26 cellular contexts compared by ENCODE assay signal in the genomic region with DNA sequence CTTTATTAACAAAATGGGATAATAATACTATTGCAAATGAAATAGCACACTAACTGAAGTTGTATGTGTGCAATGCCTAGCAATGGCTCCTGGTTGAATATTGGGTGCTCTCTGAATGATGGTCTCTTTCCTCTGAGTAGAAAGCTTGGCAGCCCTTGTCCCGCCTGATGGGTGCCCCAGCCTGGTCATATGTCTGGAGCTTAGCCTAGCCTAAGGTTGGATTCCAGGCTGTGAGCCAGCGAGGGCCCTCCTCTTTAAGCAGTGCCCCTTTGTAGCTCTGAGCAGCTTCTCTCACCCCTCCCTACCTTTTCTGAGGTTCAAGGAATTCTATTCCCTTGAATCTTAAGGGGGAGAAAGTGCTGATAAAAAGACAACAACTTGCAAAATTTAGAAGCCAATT.
"Had no signal": no experiment of that assay in that cellular context is flagged by ENCODE, and none has a peak within 500 bp of the region (broad histone marks: within the 10 kb centered on the region; RNA-seq: fewer than 3 reads in every experiment).

No MANE protein-coding gene starts in this region.

- H3K27me3 Mint-ChIP-seq: stimulated activated naive B cell treated with anti-CD40 and anti-IgM and Interleukin-4, amounts not matched to agents 10 μg/mL and 1 μg/mL and 100 μg/mL, for 72 hours had no signal

- H3K4me1 Mint-ChIP-seq: stimulated activated effector memory CD8-positive, alpha-beta T cell treated with anti-CD3 and anti-CD28 coated beads, Interleukin-12 subunit alpha, Interleukin-12 subunit beta, amount 100 ng/mL, for 72 hours; stimulated activated memory B cell treated with anti-CD40 and anti-IgM and Interleukin-4, amounts not matched to agents 10 μg/mL and 1 μg/mL and 100 μg/mL, for 72 hours; stimulated activated naive B cell treated with anti-CD40 and anti-IgM and Interleukin-4, amounts not matched to agents 10 μg/mL and 1 μg/mL and 100 μg/mL, for 72 hours; stimulated activated naive CD8-positive, alpha-beta T cell treated with anti-CD3 and anti-CD28 coated beads, Interleukin-15, amount 100 ng/mL, for 72 hours had no signal

- H3K4me3 Mint-ChIP-seq: stimulated activated effector memory CD8-positive, alpha-beta T cell treated with anti-CD3 and anti-CD28 coated beads, Interleukin-12 subunit alpha, Interleukin-12 subunit beta, amount 100 ng/mL, for 72 hours; stimulated activated memory B cell treated with anti-CD40 and anti-IgM and Interleukin-4, amounts not matched to agents 10 μg/mL and 1 μg/mL and 100 μg/mL, for 72 hours; stimulated activated naive B cell treated with anti-CD40 and anti-IgM and Interleukin-4, amounts not matched to agents 10 μg/mL and 1 μg/mL and 100 μg/mL, for 72 hours; stimulated activated naive CD8-positive, alpha-beta T cell treated with anti-CD3 and anti-CD28 coated beads, Interleukin-15, amount 100 ng/mL, for 72 hours; stimulated activated naive CD8-positive, alpha-beta T cell treated with anti-CD3 and anti-CD28 coated beads, Interleukin-15, Interleukin-2, amounts not matched to agents 100 ng/mL and 50 ng/mL, for 24 hours had no signal

- H3K27ac ChIP-seq: stomach, suprapubic skin, testis, thoracic aorta, thyroid gland, tibial artery, tibial nerve, transverse colon, upper lobe of left lung, upper lobe of right lung, uterus, vagina had no signal

- H3K36me3 Mint-ChIP-seq: stimulated activated effector memory CD8-positive, alpha-beta T cell treated with anti-CD3 and anti-CD28 coated beads, Interleukin-12 subunit alpha, Interleukin-12 subunit beta, amount 100 ng/mL, for 72 hours; stimulated activated memory B cell treated with anti-CD40 and anti-IgM and Interleukin-4, amounts not matched to agents 10 μg/mL and 1 μg/mL and 100 μg/mL, for 72 hours; stimulated activated naive B cell treated with anti-CD40 and anti-IgM and Interleukin-4, amounts not matched to agents 10 μg/mL and 1 μg/mL and 100 μg/mL, for 72 hours had no signal

- DNase-seq: stimulated activated CD4-positive, alpha-beta T cell treated with anti-CD3 and anti-CD28 coated beads, Interleukin-2, amount 100 ng/mL, for 48 hours; stimulated activated CD4-positive, alpha-beta T cell treated with anti-CD3 and anti-CD28 coated beads, Interleukin-4, amount 100 ng/mL, for 1 hour; stimulated activated CD4-positive, alpha-beta T cell treated with anti-CD3 and anti-CD28 coated beads, Interleukin-4, amount 100 ng/mL, for 24 hours; stimulated activated CD4-positive, alpha-beta T cell treated with anti-CD3 and anti-CD28 coated beads, Interleukin-4, amount 100 ng/mL, for 4 hours; stimulated activated CD8-positive, alpha-beta memory T cell treated with anti-CD3 and anti-CD28 coated beads, Interleukin-4, amount 100 ng/mL, for 48 hours; stimulated activated naive B cell treated with anti-CD40 and anti-IgM and Interleukin-4, amounts not matched to agents 10 μg/mL and 1 μg/mL and 100 μg/mL, for 72 hours; stimulated activated naive CD4-positive, alpha-beta T cell; stimulated activated naive CD4-positive, alpha-beta T cell treated with Interleukin-2 at 50 U/mL for 16 hours; stimulated activated naive CD8-positive, alpha-beta T cell treated with anti-CD3 and anti-CD28 coated beads, Interleukin-15, amount 100 ng/mL, for 72 hours; stimulated activated naive CD8-positive, alpha-beta T cell treated with anti-CD3 and anti-CD28 coated beads, Interleukin-15, Interleukin-2, amounts not matched to agents 100 U/mL and 50 U/mL, for 24 hours; stomach; testis; thyroid gland; tibial artery; transverse colon; trophoblast cell; upper lobe of left lung; upper lobe of right lung; uterus had no signal

- ATAC-seq: stimulated activated effector memory CD8-positive, alpha-beta T cell treated with anti-CD3 and anti-CD28 coated beads, Interleukin-12 subunit alpha, Interleukin-12 subunit beta, amount 100 ng/mL, for 72 hours; stimulated activated memory B cell treated with anti-CD40 and anti-IgM and Interleukin-4, amounts not matched to agents 10 μg/mL and 1 μg/mL and 100 μg/mL, for 72 hours; stimulated activated naive B cell treated with anti-CD40 and anti-IgM and Interleukin-4, amounts not matched to agents 10 μg/mL and 1 μg/mL and 100 μg/mL, for 72 hours; stimulated activated naive CD8-positive, alpha-beta T cell treated with anti-CD3 and anti-CD28 coated beads, Interleukin-15, amount 100 ng/mL, for 72 hours; stimulated activated naive CD8-positive, alpha-beta T cell treated with anti-CD3 and anti-CD28 coated beads, Interleukin-15, Interleukin-2, amounts not matched to agents 100 U/mL and 50 U/mL, for 24 hours; upper lobe of right lung had no signal

- H3K27ac Mint-ChIP-seq: stimulated activated effector memory CD8-positive, alpha-beta T cell treated with anti-CD3 and anti-CD28 coated beads, Interleukin-12 subunit alpha, Interleukin-12 subunit beta, amount 100 ng/mL, for 72 hours; stimulated activated memory B cell treated with anti-CD40 and anti-IgM and Interleukin-4, amounts not matched to agents 10 μg/mL and 1 μg/mL and 100 μg/mL, for 72 hours; stimulated activated naive B cell treated with anti-CD40 and anti-IgM and Interleukin-4, amounts not matched to agents 10 μg/mL and 1 μg/mL and 100 μg/mL, for 72 hours; stimulated activated naive CD8-positive, alpha-beta T cell treated with anti-CD3 and anti-CD28 coated beads, Interleukin-15, amount 100 ng/mL, for 72 hours; stimulated activated naive CD8-positive, alpha-beta T cell treated with anti-CD3 and anti-CD28 coated beads, Interleukin-15, Interleukin-2, amounts not matched to agents 100 ng/mL and 50 ng/mL, for 24 hours had no signal

- H3K36me3 ChIP-seq: stomach, suprapubic skin, thoracic aorta, thyroid gland, tibial artery, tibial nerve, transverse colon, upper lobe of left lung, upper lobe of right lung, uterus, vagina had no signal

- H3K4me3 ChIP-seq: stomach, suprapubic skin, testis, thoracic aorta, thyroid gland, tibial artery, tibial nerve, transverse colon, upper lobe of left lung, upper lobe of right lung, uterus, vagina had no signal

- H3K27me3 ChIP-seq: testis, thyroid gland, tibial artery, tibial nerve, transverse colon, upper lobe of left lung, upper lobe of right lung, uterus, vagina had no signal

- H3K9me3 ChIP-seq: stomach, suprapubic skin, testis, thoracic aorta, thyroid gland, tibial artery, tibial nerve, transverse colon, upper lobe of left lung, upper lobe of right lung, uterus, vagina had no signal
